In genomic region chr16:87316450-87316922, GRCh38 we compare ENCODE assay signal across 8 cellular contexts. TPM values are rescaled to one million over a fixed set of nuclear protein-coding genes. Genes with fewer than 3 reads are reported as not detected.
DNase-seq lines count a peak whose midpoint lies in the region; ATAC-seq and TF ChIP-seq lines count a peak whose summit lies in the region.

No MANE protein-coding gene starts in this region.

- TF ChIP-seq CTCF in GM23338 (conservative IDR thresholded peaks at IDR 0.05; ENCODE audit: low read depth in 2 of 2) (no peak), WI38 (IDR thresholded peaks at IDR 0.05; ENCODE audit: low read depth, low read length) (no peak), glutamatergic neuron (IDR thresholded peaks at IDR 0.05; ENCODE audit: partially characterized antibody, unreplicated experiment) (no peak)

- H3K4me2 ChIP-seq in GM23338, result peak overlapping the region; percentile 91

- H3K4me1 Mint-ChIP-seq in GM23338, result peaks cover 6% of the 10 kb centered on the region
- H3K4me1 Mint-ChIP-seq in glutamatergic neuron (ENCODE audit: low read depth, unreplicated experiment), result peaks cover 18% of the 10 kb centered on the region

- H3K4me3 Mint-ChIP-seq in GM23338 (peak overlapping the region; percentile 96), glutamatergic neuron (ENCODE audit: unreplicated experiment) (peak overlapping the region; percentile 96)

- peaks cover 4% of the 10 kb centered on the region; the same call in 1 of the 2 replicates for H3K9me2 ChIP-seq in GM23338 (ENCODE audit: insufficient read depth)

- no peak overlapping the region for H3K27ac Mint-ChIP-seq in GM23338
- H3K27ac Mint-ChIP-seq in glutamatergic neuron (ENCODE audit: unreplicated experiment), result peak overlapping the region; percentile 96

- H3K27me3 ChIP-seq in GM23338 (ENCODE audit: insufficient read depth), result no peaks in the 10 kb centered on the region

- H3K36me3 Mint-ChIP-seq in GM23338 (ENCODE audit: low read depth), result peaks cover 4% of the 10 kb centered on the region; the same call in 1 of the 3 replicates
- H3K36me3 Mint-ChIP-seq in glutamatergic neuron (ENCODE audit: unreplicated experiment), result no peaks in the 10 kb centered on the region

- no peak overlapping the region; the same call in 1 of the 2 replicates for H2AFZ ChIP-seq in GM23338

- H3K4me1 ChIP-seq in GM23338 (ENCODE audit: insufficient read depth), result 0 out of 2 replicates have a peak, but pooled peaks cover 8% of the 10 kb centered on the region

- no peaks in the 10 kb centered on the region for H4K20me1 ChIP-seq in GM23338 (replicated peaks; ENCODE audit: insufficient read depth)

- ATAC-seq in GM23338 (no peak), GM21825 (IDR thresholded peaks at IDR 0.05; ENCODE audit: unreplicated experiment) (no peak)

- peaks cover 8% of the 10 kb centered on the region for H3K27me3 Mint-ChIP-seq in GM23338 (ENCODE audit: insufficient read depth, low read depth, poor library complexity)
- H3K27me3 Mint-ChIP-seq in glutamatergic neuron (ENCODE audit: unreplicated experiment), result peaks cover 8% of the 10 kb centered on the region

- peaks cover 5% of the 10 kb centered on the region for H3K9me3 Mint-ChIP-seq in GM23338
- H3K9me3 Mint-ChIP-seq in glutamatergic neuron (ENCODE audit: unreplicated experiment), result peaks cover 5% of the 10 kb centered on the region

- no peaks in the 10 kb centered on the region for H3K36me3 ChIP-seq in GM23338 (ENCODE audit: insufficient read depth)

- H3F3A ChIP-seq in GM23338 (replicated peaks; ENCODE audit: low read depth), result peaks cover 8% of the 10 kb centered on the region

- peaks cover 13% of the 10 kb centered on the region for H3K79me2 ChIP-seq in GM23338 (replicated peaks; ENCODE audit: insufficient read depth)

- peak overlapping the region; percentile 95 for H3K4me3 ChIP-seq in GM23338
- peak overlapping the region; percentile 95 for H3K4me3 ChIP-seq in WI38 (ENCODE audit: low read depth, low read length)
- peak overlapping the region; percentile 97 for H3K4me3 ChIP-seq in skeletal muscle cell (ENCODE audit: low read depth, low read length)

- no peak overlapping the region for H3K27ac ChIP-seq in GM23338 (ENCODE audit: low read depth)

- DNase-seq in GM23338 (ENCODE audit: low spot score), result no peak
- no peak for DNase-seq in glutamatergic neuron
- DNase-seq in skeletal muscle cell (ENCODE audit: low read depth), result no peak
- DNase-seq in NCI-H2196 (lab: John Stamatoyannopoulos, UW; ENCODE audit: unreplicated experiment), result no peak
- no peak for DNase-seq in midbrain (lab: John Stamatoyannopoulos, UW)
- DNase-seq in occipital lobe (lab: John Stamatoyannopoulos, UW), result no peak

TF ChIP-seq in GM23338, 12 proteins besides CTCF, POLR2A, EP300 and RAD21 (continues in another document):
- TF ChIP-seq ZNF331 (CRISPR knock-in tag; IDR thresholded peaks at IDR 0.05; ENCODE audit: low read depth) (no peak), JUNB (IDR thresholded peaks at IDR 0.05; ENCODE audit: unreplicated experiment) (no peak), CREB1 (CRISPR knock-in tag; IDR thresholded peaks at IDR 0.05; ENCODE audit: low read depth) (no peak), ZNF114 (CRISPR knock-in tag; IDR thresholded peaks at IDR 0.05) (no peak), EZH2 (IDR thresholded peaks at IDR 0.05; ENCODE audit: low read depth, unreplicated experiment) (no peak), STAT1 (IDR thresholded peaks at IDR 0.05; ENCODE audit: unreplicated experiment) (no peak), ZNF462 (CRISPR knock-in tag; IDR thresholded peaks at IDR 0.05) (no peak), POLR2AphosphoS5 (IDR thresholded peaks at IDR 0.05; ENCODE audit: low read depth) (no peak), NANOG (IDR thresholded peaks at IDR 0.05; ENCODE audit: borderline replicate concordance) (no peak), ETS1 (IDR thresholded peaks at IDR 0.05) (no peak)

RNA-seq across cellular contexts. Expression of gene C16orf95, which starts 0.7 kb away (rescaled TPM):
- 1.2 and 1.9 TPM in 2 replicates for total RNA-seq in GM23338 (2014; rRNA removed; shearing (Covaris generic))
- 2.5 and 3.9 TPM in 2 replicates for polyA plus RNA-seq in GM23338 (2016; fragmentation: Nextera tagmentation; extraction: Ambion mirVana)
- total RNA-seq in glutamatergic neuron (ENCODE audit: unreplicated experiment) (9.2 TPM), occipital lobe (3.1 TPM)
